In genomic region chr2:239853121-239853520, GRCh38 we compare ENCODE assay signal across 15 cellular contexts.
"Had no signal": no experiment of that assay in that cellular context is flagged by ENCODE, and none has a peak within 500 bp of the region (broad histone marks: within the 10 kb centered on the region; RNA-seq: fewer than 3 reads in every experiment).

No MANE protein-coding gene starts in this region.

- H3K4me1 ChIP-seq: left lung, lower lobe of right lung, stomach, thyroid gland, upper lobe of left lung had no signal

- ATAC-seq: left lung, lower lobe of right lung had no signal

- H3K36me3 ChIP-seq: left lung, lower lobe of right lung, stomach, thyroid gland, upper lobe of left lung had no signal

- DNase-seq: erythroblast; foreskin melanocyte; left lung; lower lobe of right lung; midbrain; naive B cell; nephron progenitor cell; small intestine; stimulated activated CD4-positive, alpha-beta T cell treated with anti-CD3 and anti-CD28 coated beads, Interleukin-12 subunit alpha, Interleukin-12 subunit beta, amount 100 ng/mL, for 4 hours; stimulated activated naive CD4-positive, alpha-beta T cell; stomach; substantia nigra; thyroid gland; upper lobe of left lung had no signal

- H3K4me3 ChIP-seq: hepatocyte, left lung, lower lobe of right lung, stomach, thyroid gland, upper lobe of left lung had no signal

- H3K9me3 ChIP-seq: thyroid gland had no signal

- H3K27me3 ChIP-seq: hepatocyte, thyroid gland, upper lobe of left lung had no signal

- H3K27ac ChIP-seq: hepatocyte, left lung, lower lobe of right lung, stomach, thyroid gland, upper lobe of left lung had no signal
